Comparison of ENCODE assay signal across 8 cellular contexts in genomic region chr12:54306925-54307731, GRCh38. TPM values are rescaled to one million over a fixed set of nuclear protein-coding genes. Genes with fewer than 3 reads are reported as not detected.
A peak's percentile ranks its signal among the peaks of the same experiment; 100 is the strongest.
DNase-seq lines count a peak whose midpoint lies in the region; ATAC-seq, FAIRE-seq and TF ChIP-seq lines count a peak whose summit lies in the region.

No MANE protein-coding gene starts in this region.

- H3K9me3 ChIP-seq in K562 (replicated peaks; ENCODE audit: control insufficient read depth, insufficient read depth, low read depth, low read length) = no peaks in the 10 kb centered on the region

- no peak overlapping the region for H2BK5ac ChIP-seq in mesendoderm (ENCODE audit: low read length)

- no peaks in the 10 kb centered on the region for H3K9me1 ChIP-seq in K562 (ENCODE audit: control insufficient read depth, insufficient read depth, low read length)

- H3K4me3 ChIP-seq in K562 (no peak overlapping the region), mesendoderm (ENCODE audit: low read length) (no peak overlapping the region)

- H3K27ac ChIP-seq in K562 (ENCODE audit: extremely low read depth, low read depth, low read length) = peak overlapping the region; percentile 54
- no peak overlapping the region for H3K27ac ChIP-seq in mesendoderm (ENCODE audit: low read depth, low read length)

- peak; percentile 98 for FAIRE-seq in K562 (lab: Jason Lieb, UNC)

- no peak overlapping the region for H3K4ac ChIP-seq in mesendoderm (ENCODE audit: low read depth, low read length)

- H3K4me1 ChIP-seq in K562 (replicated peaks in 1 of 2; ENCODE audit: control insufficient read depth in 2 of 2, insufficient read depth in 2 of 2, low read length in 2 of 2) (peaks cover 43 to 49% of the 10 kb centered on the region in 2 experiments), mesendoderm (ENCODE audit: control insufficient read depth, low read depth, low read length) (peaks cover 4% of the 10 kb centered on the region)

- H4K8ac ChIP-seq in mesendoderm (ENCODE audit: low read depth, low read length) = no peak overlapping the region

- peak; percentile 83 for ATAC-seq in K562

- 11% methylated on average over 8 of the region's 8 CpGs for WGBS in K562 (ENCODE audit: insufficient coverage, low coverage, missing lambda C conversion rate)
- WGBS in mesendoderm (ENCODE audit: extremely low coverage, insufficient coverage, low lambda C conversion rate) = no CpG with 5 or more reads among the region's 8 CpGs

- peak overlapping the region; percentile 9 to 57; a peak in 1 of 4 replicates for H3K9ac ChIP-seq in K562 (ENCODE audit: insufficient read depth in 1 of 2, low read depth in 2 of 2, low read length in 2 of 2)
- H3K9ac ChIP-seq in mesendoderm (ENCODE audit: low read length) = no peak overlapping the region

- no TSS peak for BruUV-seq in K562 (replicated peaks; lab: Mats Ljungman, UMichigan)

- CTCF ChIA-PET in K562 (lab: Yijun Ruan, JAX; ENCODE audit: low intra/inter-chr PET ratio) = no interaction called here

- H3K79me1 ChIP-seq in mesendoderm (ENCODE audit: low read length) = no peaks in the 10 kb centered on the region

- H3K27me3 ChIP-seq in K562 (ENCODE audit: control insufficient read depth in 2 of 2, insufficient read depth in 2 of 2, low read length in 2 of 2) (no peaks in the 10 kb centered on the region), mesendoderm (ENCODE audit: insufficient read depth, low read length, poor library complexity) (no peaks in the 10 kb centered on the region)

- POLR2A ChIA-PET in K562 (lab: Yijun Ruan, JAX) = interaction anchor here (0.5 to 3.4 kb wide), 17 partner anchors 9 to 84 kb away, joined by 3 to 23 read pairs (median 5); partner anchors contain the start of genes CBX5, COPZ1 and HNRNPA1

- H2BK15ac ChIP-seq in mesendoderm (replicated peaks; ENCODE audit: low read depth) = no peak overlapping the region

- H3K4me2 ChIP-seq in K562 (ENCODE audit: insufficient read depth, low read length) (peak overlapping the region; percentile 71), mesendoderm (ENCODE audit: low read length) (no peak overlapping the region)

- DNase-seq in EL = peak; percentile 56
- peak; percentile 7 for DNase-seq in NCI-H2227 treated with DMSO at 0.1 percent for 48 hours (lab: John Stamatoyannopoulos, UW)
- peak; percentile 90 to 100 (median 92) for DNase-seq in K562 (ENCODE audit: extremely low read depth in 1 of 4, low spot score in 3 of 4)
- DNase-seq in mesendoderm = no peak
- no peak for DNase-seq in NCI-H2081 (lab: John Stamatoyannopoulos, UW)
- DNase-seq in activated gamma-delta T cell treated with Interleukin-2 at 50 U/mL for 16 hours = no peak
- no peak for DNase-seq in activated gamma-delta T cell (lab: John Stamatoyannopoulos, UW)
- no peak for DNase-seq in NCI-H446 treated with DMSO at 0.1 percent for 48 hours (lab: John Stamatoyannopoulos, UW)

- H3K79me2 ChIP-seq in K562 (ENCODE audit: control insufficient read depth, insufficient read depth, low read length) = peaks cover 40% of the 10 kb centered on the region
- no peaks in the 10 kb centered on the region for H3K79me2 ChIP-seq in mesendoderm (ENCODE audit: control insufficient read depth, insufficient read depth, low read length)

- H2AK5ac ChIP-seq in mesendoderm (ENCODE audit: low read length) = no peak overlapping the region

- no peaks in the 10 kb centered on the region for H4K20me1 ChIP-seq in K562 (replicated peaks; ENCODE audit: control insufficient read depth, insufficient read depth, low read length)

- H2AFZ ChIP-seq in K562 (ENCODE audit: low read depth, low read length) = peak overlapping the region; percentile 55; the same call in 1 of the 2 replicates

- peak; percentile 64 for TF ChIP-seq POLR2A in K562 (conservative IDR thresholded peaks at IDR 0.05)

- peak overlapping the region; percentile 42 for H3K56ac ChIP-seq in mesendoderm (ENCODE audit: low read length)

- H3K36me3 ChIP-seq in K562 (ENCODE audit: control insufficient read depth, insufficient read depth, low read length) (no peaks in the 10 kb centered on the region), mesendoderm (ENCODE audit: control insufficient read depth, insufficient read depth, low read length) (no peaks in the 10 kb centered on the region)

- no peak overlapping the region for H2BK120ac ChIP-seq in mesendoderm (ENCODE audit: low read depth, low read length)

- TF ChIP-seq CTCF in K562 (IDR thresholded peaks at IDR 0.05 in 2 of 3, conservative IDR thresholded peaks at IDR 0.05 in 1 of 3; ENCODE audit: insufficient read depth in 2 of 3, low read depth in 1 of 3, low read length in 3 of 3) = no peak

- no peak overlapping the region for H3K18ac ChIP-seq in mesendoderm (ENCODE audit: low read length)

- TF ChIP-seq RAD21 in K562 (CRISPR knock-in tag; conservative IDR thresholded peaks at IDR 0.05 in 1 of 2, IDR thresholded peaks at IDR 0.05 in 1 of 2) = peak in 1 of 2 experiments; percentile 12; a peak in 1 of 4 replicates

- intact Hi-C loops in K562 (cut with micrococcal nuclease) = loop anchor here (1.0 to 2.0 kb wide), 2 partner anchors 12 to 18 kb away; partner anchors contain the start of gene COPZ1

- H3K23ac ChIP-seq in mesendoderm (ENCODE audit: low read length) = no peak overlapping the region

- peak; percentile 78 for TF ChIP-seq EP300 in K562 (IDR thresholded peaks at IDR 0.05; ENCODE audit: low read length)

- in situ Hi-C loops in K562 (cut with MboI) = no loop called here

- no peak overlapping the region for H4K5ac ChIP-seq in mesendoderm (ENCODE audit: low read length)

RNA-seq across cellular contexts. Expression of gene NFE2, which starts 6.3 kb away (rescaled TPM):
- 108 and 191 TPM in 2 replicates for total RNA-seq in K562 (2011; cell fraction: chromatin; rRNA removed; ENCODE audit: low replicate concordance)
- 118 and 137 TPM in 2 replicates for total RNA-seq in K562 (2011; cell fraction: nucleolus; rRNA removed)
- total RNA-seq in K562 (2011; cell fraction: nucleoplasm; rRNA removed) = 98.5 and 115 TPM in 2 replicates
- total RNA-seq in K562 (2014; rRNA removed) (221 and 269 TPM in 2 replicates), K562 (2014; rRNA removed; fragmentation: Illumina TruSeq; extraction: Trizol) (134 and 157 TPM in 2 replicates), K562 (2015; rRNA removed; fragmentation: Illumina TruSeq; extraction: Trizol) (177 and 178 TPM in 2 replicates), K562 (2021) (244 and 252 TPM in 2 replicates)
- polyA plus RNA-seq in K562 (2011; rRNA removed) (208 TPM in 2 replicates), K562 (2014; fragmentation: Illumina TruSeq; extraction: Trizol) (246 and 282 TPM in 2 replicates), K562 (2014; fragmentation: Nextera tagmentation; extraction: Ambion mirVana) (10 to 100 TPM; 12.3 to 44.5 TPM), K562 (2014; rRNA removed) (225 and 229 TPM in 2 replicates)
- polyA plus RNA-seq in K562 (2011; cell fraction: cytosol; rRNA removed) = 231 and 451 TPM in 2 replicates
- 232 and 428 TPM in 2 replicates for polyA plus RNA-seq in K562 (2011; cell fraction: nucleus; rRNA removed)
- polyA plus RNA-seq in K562 (2012) = 162 and 214 TPM in 2 replicates
- 71.3 and 109 TPM in 2 replicates for polyA minus RNA-seq in K562 (2011; rRNA and poly(A)+ RNA removed)
- polyA minus RNA-seq in K562 (2011; cell fraction: cytosol; rRNA and poly(A)+ RNA removed) = 78.1 and 100 TPM in 2 replicates
- 67.6 and 73.9 TPM in 2 replicates for polyA minus RNA-seq in K562 (2011; cell fraction: nucleus; rRNA and poly(A)+ RNA removed)
- 1.4 TPM for polyA plus RNA-seq in mesendoderm (2013, experiment 1 of 2)
- polyA plus RNA-seq in mesendoderm (2013, experiment 2 of 2) = 1.7 TPM

RNA-seq across cellular contexts. Expression of gene COPZ1, which starts 17.8 kb away (rescaled TPM):
- 92.5 and 126 TPM in 2 replicates for total RNA-seq in K562 (2011; cell fraction: chromatin; rRNA removed; ENCODE audit: low replicate concordance)
- total RNA-seq in K562 (2011; cell fraction: nucleolus; rRNA removed) = 75.9 and 83.9 TPM in 2 replicates
- total RNA-seq in K562 (2011; cell fraction: nucleoplasm; rRNA removed) = 128 and 170 TPM in 2 replicates
- total RNA-seq in K562 (2014; rRNA removed) = 137 and 157 TPM in 2 replicates
- 233 and 284 TPM in 2 replicates for total RNA-seq in K562 (2014; rRNA removed; fragmentation: Illumina TruSeq; extraction: Trizol)
- total RNA-seq in K562 (2015; rRNA removed; fragmentation: Illumina TruSeq; extraction: Trizol) = 142 and 156 TPM in 2 replicates
- 187 and 192 TPM in 2 replicates for total RNA-seq in K562 (2021)
- 473 and 482 TPM in 2 replicates for polyA plus RNA-seq in K562 (2011; rRNA removed)
- polyA plus RNA-seq in K562 (2011; cell fraction: cytosol; rRNA removed) = 231 and 446 TPM in 2 replicates
- polyA plus RNA-seq in K562 (2011; cell fraction: nucleus; rRNA removed) = 125 and 220 TPM in 2 replicates
- polyA plus RNA-seq in K562 (2012) = 265 and 413 TPM in 2 replicates
- 277 and 293 TPM in 2 replicates for polyA plus RNA-seq in K562 (2014; fragmentation: Illumina TruSeq; extraction: Trizol)
- 100 to 1,000 TPM; 437 to 487 TPM for polyA plus RNA-seq in K562 (2014; fragmentation: Nextera tagmentation; extraction: Ambion mirVana)
- 177 and 232 TPM in 2 replicates for polyA plus RNA-seq in K562 (2014; rRNA removed)
- 329 and 369 TPM in 2 replicates for polyA minus RNA-seq in K562 (2011; rRNA and poly(A)+ RNA removed)
- polyA minus RNA-seq in K562 (2011; cell fraction: cytosol; rRNA and poly(A)+ RNA removed) = 167 and 216 TPM in 2 replicates
- 21.7 and 60.2 TPM in 2 replicates for polyA minus RNA-seq in K562 (2011; cell fraction: nucleus; rRNA and poly(A)+ RNA removed)
- 105 TPM for polyA plus RNA-seq in mesendoderm (2013, experiment 1 of 2)
- 99.7 TPM for polyA plus RNA-seq in mesendoderm (2013, experiment 2 of 2)

RNA-seq across cellular contexts. Expression of gene HNRNPA1, which starts 26.6 kb away (rescaled TPM):
- total RNA-seq in K562 (2011; cell fraction: chromatin; rRNA removed; ENCODE audit: low replicate concordance) = 585 and 1,170 TPM in 2 replicates
- total RNA-seq in K562 (2011; cell fraction: nucleolus; rRNA removed) = 342 and 393 TPM in 2 replicates
- total RNA-seq in K562 (2011; cell fraction: nucleoplasm; rRNA removed) = 680 and 890 TPM in 2 replicates
- total RNA-seq in K562 (2014; rRNA removed) (1,166 and 1,242 TPM in 2 replicates), K562 (2014; rRNA removed; fragmentation: Illumina TruSeq; extraction: Trizol) (1,479 and 1,871 TPM in 2 replicates), K562 (2015; rRNA removed; fragmentation: Illumina TruSeq; extraction: Trizol) (1,215 and 1,277 TPM in 2 replicates), K562 (2021) (1,768 and 1,994 TPM in 2 replicates)
- polyA plus RNA-seq in K562 (2011; rRNA removed) (1,105 and 1,247 TPM in 2 replicates), K562 (2014; fragmentation: Illumina TruSeq; extraction: Trizol) (2,677 and 2,919 TPM in 2 replicates), K562 (2014; fragmentation: Nextera tagmentation; extraction: Ambion mirVana) (1,000 to 10,000 TPM; 1,815 to 2,152 TPM), K562 (2014; rRNA removed) (2,590 and 2,703 TPM in 2 replicates)
- 544 and 1,005 TPM in 2 replicates for polyA plus RNA-seq in K562 (2011; cell fraction: cytosol; rRNA removed)
- 747 and 1,095 TPM in 2 replicates for polyA plus RNA-seq in K562 (2011; cell fraction: nucleus; rRNA removed)
- polyA plus RNA-seq in K562 (2012) = 2,696 and 3,059 TPM in 2 replicates
- 2,157 and 2,253 TPM in 2 replicates for polyA minus RNA-seq in K562 (2011; rRNA and poly(A)+ RNA removed)
- polyA minus RNA-seq in K562 (2011; cell fraction: cytosol; rRNA and poly(A)+ RNA removed) = 731 and 750 TPM in 2 replicates
- 346 and 811 TPM in 2 replicates for polyA minus RNA-seq in K562 (2011; cell fraction: nucleus; rRNA and poly(A)+ RNA removed)
- 2,676 TPM for polyA plus RNA-seq in mesendoderm (2013, experiment 1 of 2)
- 2,661 TPM for polyA plus RNA-seq in mesendoderm (2013, experiment 2 of 2)

RNA-seq across cellular contexts. Expression of gene CBX5, which starts 27.2 kb away (rescaled TPM):
- 33.7 and 89.9 TPM in 2 replicates for total RNA-seq in K562 (2011; cell fraction: chromatin; rRNA removed; ENCODE audit: low replicate concordance)
- total RNA-seq in K562 (2011; cell fraction: nucleolus; rRNA removed) = 22.3 and 27.9 TPM in 2 replicates
- 59.4 and 101 TPM in 2 replicates for total RNA-seq in K562 (2011; cell fraction: nucleoplasm; rRNA removed)
- total RNA-seq in K562 (2014; rRNA removed) = 41.8 and 50.5 TPM in 2 replicates
- 80.2 and 106 TPM in 2 replicates for total RNA-seq in K562 (2014; rRNA removed; fragmentation: Illumina TruSeq; extraction: Trizol)
- total RNA-seq in K562 (2015; rRNA removed; fragmentation: Illumina TruSeq; extraction: Trizol) = 55.3 and 60.8 TPM in 2 replicates
- total RNA-seq in K562 (2021) = 72.6 and 82.3 TPM in 2 replicates
- polyA plus RNA-seq in K562 (2011; rRNA removed) = 81.2 and 102 TPM in 2 replicates
- polyA plus RNA-seq in K562 (2011; cell fraction: cytosol; rRNA removed) = 28.5 and 57.8 TPM in 2 replicates
- 25.8 and 37.9 TPM in 2 replicates for polyA plus RNA-seq in K562 (2011; cell fraction: nucleus; rRNA removed)
- polyA plus RNA-seq in K562 (2012) = 28.8 and 37.9 TPM in 2 replicates
- polyA plus RNA-seq in K562 (2014; fragmentation: Illumina TruSeq; extraction: Trizol) = 51.2 and 59.2 TPM in 2 replicates
- polyA plus RNA-seq in K562 (2014; fragmentation: Nextera tagmentation; extraction: Ambion mirVana) = 10 to 100 TPM; 49.8 to 53.2 TPM
- polyA plus RNA-seq in K562 (2014; rRNA removed) = 32.6 and 39.3 TPM in 2 replicates
- 208 and 238 TPM in 2 replicates for polyA minus RNA-seq in K562 (2011; rRNA and poly(A)+ RNA removed)
- 65.3 and 84.1 TPM in 2 replicates for polyA minus RNA-seq in K562 (2011; cell fraction: cytosol; rRNA and poly(A)+ RNA removed)
- polyA minus RNA-seq in K562 (2011; cell fraction: nucleus; rRNA and poly(A)+ RNA removed) = 16.3 and 30.9 TPM in 2 replicates
- 88.5 TPM for polyA plus RNA-seq in mesendoderm (2013, experiment 1 of 2)
- polyA plus RNA-seq in mesendoderm (2013, experiment 2 of 2) = 87.9 TPM

RNA-seq across cellular contexts. Expression of gene GPR84, which starts 57.2 kb away (rescaled TPM):
- total RNA-seq in K562 (2011; cell fraction: chromatin; rRNA removed; ENCODE audit: low replicate concordance) = 0.48 and 1.8 TPM in 2 replicates
- total RNA-seq in K562 (2011; cell fraction: nucleolus; rRNA removed) = 0.13 and 0.17 TPM in 2 replicates
- total RNA-seq in K562 (2011; cell fraction: nucleoplasm; rRNA removed) = 0.44 and 0.69 TPM in 2 replicates
- total RNA-seq in K562 (2014; rRNA removed) (0.16 TPM in 1 of 2 replicates, not detected in the other), K562 (2014; rRNA removed; fragmentation: Illumina TruSeq; extraction: Trizol) (0.11 TPM in 1 of 2 replicates, not detected in the other), K562 (2015; rRNA removed; fragmentation: Illumina TruSeq; extraction: Trizol) (not detected in 2 replicates), K562 (2021) (not detected in 2 replicates)
- polyA plus RNA-seq in K562 (2011; rRNA removed) (0.16 TPM in 1 of 2 replicates, not detected in the other), K562 (2014; fragmentation: Illumina TruSeq; extraction: Trizol) (0.10 TPM in 1 of 2 replicates, not detected in the other), K562 (2014; fragmentation: Nextera tagmentation; extraction: Ambion mirVana) (under 1 TPM; 0.07 to 0.18 TPM), K562 (2014; rRNA removed) (not detected in 2 replicates)
- not detected in 2 replicates for polyA plus RNA-seq in K562 (2011; cell fraction: cytosol; rRNA removed)
- 0.25 and 0.44 TPM in 2 replicates for polyA plus RNA-seq in K562 (2011; cell fraction: nucleus; rRNA removed)
- polyA plus RNA-seq in K562 (2012) = 0.07 and 0.47 TPM in 2 replicates
- polyA minus RNA-seq in K562 (2011; rRNA and poly(A)+ RNA removed) = 0.12 TPM in 1 of 2 replicates, not detected in the other
- not detected in 2 replicates for polyA minus RNA-seq in K562 (2011; cell fraction: cytosol; rRNA and poly(A)+ RNA removed)
- polyA minus RNA-seq in K562 (2011; cell fraction: nucleus; rRNA and poly(A)+ RNA removed) = 0.22 TPM in 1 of 2 replicates, not detected in the other
- not detected for polyA plus RNA-seq in mesendoderm (2013, experiment 1 of 2)
- not detected for polyA plus RNA-seq in mesendoderm (2013, experiment 2 of 2)

Comparison
In these comparisons a context has a peak if more than half of its experiments do, and no peak if none do; other contexts are left out.
1. DNase-seq: peak in EL (single experiment), NCI-H2227 treated with DMSO at 0.1 percent for 48 hours (single experiment) and K562 (4 of 4); none in mesendoderm (single experiment), NCI-H2081 (0 of 2), activated gamma-delta T cell treated with Interleukin-2 at 50 U/mL for 16 hours (single experiment), activated gamma-delta T cell (single experiment) and NCI-H446 treated with DMSO at 0.1 percent for 48 hours (single experiment).